ENCODE assay signal across 32 cellular contexts in the genomic region with DNA sequence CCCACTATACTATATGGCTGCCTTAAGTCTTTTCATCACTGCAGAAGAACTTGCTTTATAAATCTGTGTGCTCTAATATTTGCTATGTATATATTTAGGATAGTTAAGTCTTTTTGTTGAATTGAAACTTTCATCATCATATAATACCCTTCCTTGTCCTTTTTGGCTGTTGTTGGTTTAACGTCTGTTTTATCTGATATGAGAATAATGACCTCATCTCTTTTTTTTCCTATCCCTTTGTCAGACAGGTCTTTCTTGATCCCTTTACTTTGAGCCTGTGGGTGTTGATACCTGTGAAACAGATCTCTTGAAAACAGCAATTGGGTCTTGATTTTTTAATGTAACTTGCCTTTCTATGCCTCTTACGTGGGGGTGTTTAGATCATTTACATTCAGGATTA.
"Had no signal": no experiment of that assay in that cellular context is flagged by ENCODE, and none has a peak within 500 bp of the region (broad histone marks: within the 10 kb centered on the region; RNA-seq: fewer than 3 reads in every experiment).

No MANE protein-coding gene starts in this region.

- H3K4me1 ChIP-seq: Peyer's patch had no signal

- ATAC-seq: activated CD8-positive, alpha-beta T cell treated with anti-CD3 and anti-CD28 coated beads for 36 hours; activated T-cell treated with anti-CD3 and anti-CD28 coated beads, Interleukin-2, amount 50 U/mL, for 72 hours; activated T-helper 17 cell treated with anti-CD3 and anti-CD28 coated beads, Interleukin-2, amount 50 U/mL, for 72 hours; K562; PC-3 had no signal

- H3K36me3 ChIP-seq: brain microvascular endothelial cell, Peyer's patch, WERI-Rb-1 had no signal

- DNase-seq: activated CD4-positive, alpha-beta T cell treated with anti-CD3 and anti-CD28 coated beads, Interleukin-2, amount 10 ng/mL, durations not matched to agents 24 days and 14 days; activated CD4-positive, alpha-beta T cell treated with anti-CD3 and anti-CD28 coated beads, Interleukin-2, amount 50 U/mL, for 4 hours; activated CD8-positive, alpha-beta T cell treated with anti-CD3 and anti-CD28 coated beads for 36 hours; activated effector memory CD4-positive, alpha-beta T cell treated with anti-CD3 and anti-CD28 coated beads, Interleukin-2, amount 50 U/mL, for 16 hours; activated naive CD4-positive, alpha-beta T cell; activated naive CD4-positive, alpha-beta T cell treated with anti-CD3 and anti-CD28 coated beads, Interleukin-2, amount 50 U/mL, for 16 hours; activated naive CD8-positive, alpha-beta T cell treated with anti-CD3 and anti-CD28 coated beads for 36 hours; activated T-cell treated with anti-CD3 and anti-CD28 coated beads, Interleukin-2, amount 50 U/mL, for 1 hour; activated T-cell treated with anti-CD3 and anti-CD28 coated beads, Interleukin-2, amount 50 U/mL, for 72 hours; amniotic stem cell; aorta; brain microvascular endothelial cell; central memory CD4-positive, alpha-beta T cell; NCI-H1105; NCI-H1417 treated with DMSO at 0.1 percent for 48 hours; NCI-H1694; NCI-H1930; NCI-H2081 treated with DMSO at 0.1 percent for 48 hours; NCI-H226; NCI-H446 treated with DMSO at 0.1 percent for 48 hours; NCI-H524; PC-3; Peyer's patch; RPMI8226; SHP77 treated with DMSO at 0.1 percent for 48 hours; SW 1271; T-helper 1 cell; T-helper 2 cell; T-helper 9 cell; WERI-Rb-1 had no signal

- H3K27ac Mint-ChIP-seq: activated CD4-positive, alpha-beta T cell treated with anti-CD3 and anti-CD28 coated beads, Interleukin-2, amount 10 ng/mL, durations not matched to agents 24 days and 14 days; activated CD8-positive, alpha-beta T cell treated with anti-CD3 and anti-CD28 coated beads for 36 hours; activated naive CD8-positive, alpha-beta T cell treated with anti-CD3 and anti-CD28 coated beads for 36 hours; activated T-cell treated with anti-CD3 and anti-CD28 coated beads, Interleukin-2, amount 50 U/mL, for 72 hours; activated T-helper 17 cell treated with anti-CD3 and anti-CD28 coated beads, Interleukin-2, amount 50 U/mL, for 72 hours had no signal

- H3K4me3 ChIP-seq: K562, Peyer's patch had no signal

- H3K4me1 Mint-ChIP-seq: activated CD4-positive, alpha-beta T cell treated with anti-CD3 and anti-CD28 coated beads, Interleukin-2, amount 10 ng/mL, durations not matched to agents 24 days and 14 days; activated naive CD8-positive, alpha-beta T cell treated with anti-CD3 and anti-CD28 coated beads for 36 hours; activated T-helper 17 cell treated with anti-CD3 and anti-CD28 coated beads, Interleukin-2, amount 50 U/mL, for 72 hours had no signal

- FAIRE-seq: K562 had no signal

- H3K9me3 ChIP-seq: Peyer's patch had no signal

- H3K9me3 Mint-ChIP-seq: activated CD4-positive, alpha-beta T cell treated with anti-CD3 and anti-CD28 coated beads, Interleukin-2, amount 10 ng/mL, durations not matched to agents 24 days and 14 days had no signal

- H3K4me3 Mint-ChIP-seq: activated CD4-positive, alpha-beta T cell treated with anti-CD3 and anti-CD28 coated beads, Interleukin-2, amount 10 ng/mL, durations not matched to agents 24 days and 14 days; activated CD8-positive, alpha-beta T cell treated with anti-CD3 and anti-CD28 coated beads for 36 hours; activated T-cell treated with anti-CD3 and anti-CD28 coated beads, Interleukin-2, amount 50 U/mL, for 72 hours; activated T-helper 17 cell treated with anti-CD3 and anti-CD28 coated beads, Interleukin-2, amount 50 U/mL, for 72 hours had no signal

- H3K27ac ChIP-seq: brain microvascular endothelial cell, Peyer's patch, WERI-Rb-1 had no signal

- H3K27me3 Mint-ChIP-seq: activated CD4-positive, alpha-beta T cell treated with anti-CD3 and anti-CD28 coated beads, Interleukin-2, amount 10 ng/mL, durations not matched to agents 24 days and 14 days; activated CD8-positive, alpha-beta T cell treated with anti-CD3 and anti-CD28 coated beads for 36 hours; activated naive CD8-positive, alpha-beta T cell treated with anti-CD3 and anti-CD28 coated beads for 36 hours; activated T-helper 17 cell treated with anti-CD3 and anti-CD28 coated beads, Interleukin-2, amount 50 U/mL, for 72 hours had no signal

- H3K27me3 ChIP-seq: brain microvascular endothelial cell, Peyer's patch had no signal
